Comparison of ENCODE assay signal across 10 cellular contexts in genomic region chr6:89385156-89385667, GRCh38. TPM values are rescaled to one million over a fixed set of nuclear protein-coding genes. Genes with fewer than 3 reads are reported as not detected.
A peak's percentile ranks its signal among the peaks of the same experiment; 100 is the strongest.
DNase-seq lines count a peak whose midpoint lies in the region; ATAC-seq and TF ChIP-seq lines count a peak whose summit lies in the region.
"Had no signal": no experiment of that assay in that cellular context is flagged by ENCODE, and none has a peak within 500 bp of the region (broad histone marks: within the 10 kb centered on the region; RNA-seq: fewer than 3 reads in every experiment).

No MANE protein-coding gene starts in this region.

- no peak overlapping the region for H3K27ac Mint-ChIP-seq in immature natural killer cell
- H3K27ac Mint-ChIP-seq: activated naive CD4-positive, alpha-beta T cell treated with anti-CD3 and anti-CD28 coated beads, Interleukin-2, amount 50 U/mL, for 24 hours had no signal

- peak overlapping the region; percentile 24 for H3K27ac ChIP-seq in foreskin keratinocyte

- no peaks in the 10 kb centered on the region for H3K4me1 Mint-ChIP-seq in immature natural killer cell
- H3K4me1 Mint-ChIP-seq: activated naive CD4-positive, alpha-beta T cell treated with anti-CD3 and anti-CD28 coated beads, Interleukin-2, amount 50 U/mL, for 24 hours had no signal

- no peak overlapping the region for H3K4me3 Mint-ChIP-seq in immature natural killer cell
- H3K4me3 Mint-ChIP-seq: activated naive CD4-positive, alpha-beta T cell treated with anti-CD3 and anti-CD28 coated beads, Interleukin-2, amount 50 U/mL, for 24 hours had no signal

- H3K36me3 Mint-ChIP-seq in immature natural killer cell, result no peaks in the 10 kb centered on the region

- DNase-seq in DMS79 treated with DMSO at 0.1 percent for 48 hours (lab: John Stamatoyannopoulos, UW) (peak; percentile 78), H4 (ENCODE audit: low spot score) (peak; percentile 24), NCI-H2171 (lab: John Stamatoyannopoulos, UW) (peak; percentile 16), foreskin keratinocyte (peak; percentile 86 to 93), immature natural killer cell (no peak), mucosa of gallbladder (ENCODE audit: low spot score) (no peak), KBM-7 (no peak), GM20000 (ENCODE audit: low spot score) (no peak)
- DNase-seq: NCI-H526 treated with DMSO at 0.1 percent for 48 hours had no signal

- ATAC-seq in foreskin keratinocyte, result peak; percentile 97

- H3K27me3 Mint-ChIP-seq in immature natural killer cell (ENCODE audit: low read depth in 3 of 3), result peaks cover 2 to 11% (median 11%) of the 10 kb centered on the region in 3 donors
- H3K27me3 Mint-ChIP-seq: activated naive CD4-positive, alpha-beta T cell treated with anti-CD3 and anti-CD28 coated beads, Interleukin-2, amount 50 U/mL, for 24 hours had no signal

- in situ Hi-C loops in KBM-7 (cut with MboI; ENCODE audit: low pct_unique_long_range_greater_than_20kb, low sequenced_read_pairs), result no loop called here

- no peaks in the 10 kb centered on the region for H3K9me3 Mint-ChIP-seq in immature natural killer cell
- H3K9me3 Mint-ChIP-seq: activated naive CD4-positive, alpha-beta T cell treated with anti-CD3 and anti-CD28 coated beads, Interleukin-2, amount 50 U/mL, for 24 hours had no signal

- no peak for TF ChIP-seq CTCF in foreskin keratinocyte (conservative IDR thresholded peaks at IDR 0.05)
- no peak for TF ChIP-seq CTCF in GM20000 (IDR thresholded peaks at IDR 0.05; ENCODE audit: extremely low read depth, missing control alignments)

- H3K4me1 ChIP-seq in foreskin keratinocyte, result no peaks in the 10 kb centered on the region

- H3K27me3 ChIP-seq in foreskin keratinocyte, result peaks cover 3% of the 10 kb centered on the region

RNA-seq across cellular contexts. Expression of gene RRAGD, which starts 26.9 kb away (rescaled TPM):
- total RNA-seq in H4 (2014; rRNA removed; shearing (Covaris generic)), result 28.8 and 35.0 TPM in 2 replicates
- total RNA-seq in foreskin keratinocyte (0.04 and 0.14 TPM in 2 replicates), mucosa of gallbladder (19.8 TPM)
- polyA plus RNA-seq in foreskin keratinocyte (0.04 and 0.08 TPM in 2 replicates), immature natural killer cell (under 1 TPM in 2 of 3 donors, not detected in 1; 0.11 to 0.22 TPM)

RNA-seq across cellular contexts. Expression of gene UBE2J1, which starts 32.7 kb away (rescaled TPM):
- 17.9 and 19.0 TPM in 2 replicates for total RNA-seq in H4 (2014; rRNA removed; shearing (Covaris generic))
- 26.4 and 27.5 TPM in 2 replicates for total RNA-seq in foreskin keratinocyte
- 14.0 and 14.9 TPM in 2 replicates for polyA plus RNA-seq in foreskin keratinocyte
- polyA plus RNA-seq in immature natural killer cell, result 10 to 100 TPM; 38.2 to 54.8 (median 40.8) TPM
- total RNA-seq in mucosa of gallbladder, result 32.5 TPM

RNA-seq across cellular contexts. Expression of gene ANKRD6, which starts 47.7 kb away (rescaled TPM):
- 3.2 and 3.4 TPM in 2 replicates for total RNA-seq in H4 (2014; rRNA removed; shearing (Covaris generic))
- total RNA-seq in foreskin keratinocyte, result 7.0 and 8.1 TPM in 2 replicates
- polyA plus RNA-seq in foreskin keratinocyte, result 2.7 and 3.4 TPM in 2 replicates
- 1 to 10 TPM in 1 of 3 donors, under 1 TPM in 2; 0.06 to 3.0 (median 0.52) TPM for polyA plus RNA-seq in immature natural killer cell
- 14.9 TPM for total RNA-seq in mucosa of gallbladder

Comparison
In these comparisons a context has a peak if more than half of its experiments do, and no peak if none do; other contexts are left out.
1. DNase-seq: peak in DMS79 treated with DMSO at 0.1 percent for 48 hours (single experiment), H4 (single experiment), NCI-H2171 (single experiment) and foreskin keratinocyte (2 of 2); none in immature natural killer cell (0 of 3), mucosa of gallbladder (single experiment), KBM-7 (single experiment) and GM20000 (single experiment).
2. RNA of gene RRAGD, which starts 26.9 kb away (total RNA-seq): 28.8 to 35.0 TPM in H4 and 19.8 TPM in mucosa of gallbladder (single experiment); 0.04 to 0.14 TPM in foreskin keratinocyte; every median in the first group is over 10 times any median in the second.